In genomic region chr1:183472488-183473285, GRCh38 we compare ENCODE assay signal across 8 cellular contexts. TPM values are rescaled to one million over a fixed set of nuclear protein-coding genes. Genes with fewer than 3 reads are reported as not detected.
DNase-seq lines count a peak whose midpoint lies in the region; ATAC-seq, FAIRE-seq and TF ChIP-seq lines count a peak whose summit lies in the region.

Gene SMG7 (plus strand): TSS chr1:183472499. CDS start chr1:183472621, 122 bp downstream.

- BruUV-seq in HCT116 (replicated peaks; lab: Mats Ljungman, UMichigan) (no TSS peak), endothelial cell of umbilical vein (replicated peaks; lab: Mats Ljungman, UMichigan) (no TSS peak)

- H3K27ac ChIP-seq in HCT116 (ENCODE audit: low read depth, low read length) = peak within 1 kb of the TSS; percentile 93
- peak within 1 kb of the TSS; percentile 90 for H3K27ac ChIP-seq in endothelial cell of umbilical vein (ENCODE audit: insufficient read depth, low read depth, low read length)

- intact Hi-C loops in HCT116 (cut with micrococcal nuclease) = loop anchor here (5.0 kb wide), 2 partner anchors 165 to 510 kb away; partner anchors contain the start of gene ARPC5
- intact Hi-C loops in endothelial cell of umbilical vein (cut with micrococcal nuclease) = loop anchor here (1.0 to 5.0 kb wide), 5 partner anchors 43 to 580 kb away; partner anchors contain the start of genes LAMC1 and TSEN15

- CTCF ChIA-PET in HCT116 (lab: Charles Lee) = no interaction called here
- CTCF ChIA-PET in endothelial cell of umbilical vein (lab: Charles Lee) = interaction anchor here (1.0 to 1.4 kb wide), 5 partner anchors 10 to 510 kb away, joined by 3 to 4 read pairs (median 4); no protein-coding TSS in a partner anchor

- H3K9me1 ChIP-seq in endothelial cell of umbilical vein (replicated peaks; ENCODE audit: control insufficient read depth, extremely low read depth, insufficient read depth, low read length) = no peaks in the 10 kb centered on the region

- POLR2A ChIA-PET in HCT116 (lab: Charles Lee) = interaction anchor here (0.6 kb wide), 1 partner anchor 37 kb away, joined by 4 read pairs; no protein-coding TSS in a partner anchor
- POLR2A ChIA-PET in endothelial cell of umbilical vein (lab: Charles Lee) = interaction anchor here (0.6 to 0.7 kb wide), 3 partner anchors 106 to 209 kb away, joined by 3 to 6 read pairs (median 3); no protein-coding TSS in a partner anchor

- FAIRE-seq in GM12891 (lab: Jason Lieb, UNC) = peak; percentile 45
- no peak for FAIRE-seq in endothelial cell of umbilical vein (lab: Jason Lieb, UNC)

- H3K36me3 ChIP-seq in HCT116 (ENCODE audit: control insufficient read depth in 1 of 2, insufficient read depth in 2 of 2, low read length in 2 of 2) (no peaks in the 10 kb centered on the region), endothelial cell of umbilical vein (ENCODE audit: control insufficient read depth in 2 of 2, extremely low read depth in 1 of 2, insufficient read depth in 2 of 2, low read length in 2 of 2) (peaks cover 0 to 3% of the 10 kb centered on the region in 2 experiments)

- no peaks in the 10 kb centered on the region for H3K4me1 Mint-ChIP-seq in stimulated activated memory B cell treated with anti-CD40 and anti-IgM and Interleukin-4, amounts not matched to agents 10 μg/mL and 1 μg/mL and 100 μg/mL, for 72 hours

- H3K9me3 ChIP-seq in HCT116 (ENCODE audit: control insufficient read depth in 1 of 2, insufficient read depth in 1 of 2, low read depth in 1 of 2, low read length in 2 of 2) (no peaks in the 10 kb centered on the region), endothelial cell of umbilical vein (replicated peaks; ENCODE audit: control insufficient read depth, insufficient read depth, low read length) (no peaks in the 10 kb centered on the region)

- peak within 1 kb of the TSS; percentile 84 for H3K4me2 ChIP-seq in HCT116 (ENCODE audit: low read length)
- H3K4me2 ChIP-seq in endothelial cell of umbilical vein (ENCODE audit: insufficient read depth, low read length) = peak within 1 kb of the TSS; percentile 100

- no peaks in the 10 kb centered on the region for H3K27me3 Mint-ChIP-seq in stimulated activated memory B cell treated with anti-CD40 and anti-IgM and Interleukin-4, amounts not matched to agents 10 μg/mL and 1 μg/mL and 100 μg/mL, for 72 hours

- RAD21 ChIA-PET in HCT116 (lab: Charles Lee; ENCODE audit: low non-redundant PET in 1 of 2, low total read pairs in 2 of 2, uncharacterized antibody in 2 of 2, unreplicated experiment in 2 of 2) = interaction anchor here in 1 of 2 experiments (0.6 kb wide), 1 partner anchor 22 kb away, joined by 4 read pairs; no protein-coding TSS in a partner anchor

- dilution Hi-C loops in endothelial cell of umbilical vein (cut with MboI; ENCODE audit: extremely low pct_ligation_motif_present, low sequenced_read_pairs) = no loop called here

- peak; percentile 13 for DNase-seq in GM12891 (ENCODE audit: insufficient read length, low spot score)
- no peak for DNase-seq in HCT116 (ENCODE audit: low read depth, low spot score)
- DNase-seq in NCI-H1105 (lab: John Stamatoyannopoulos, UW) = peak; percentile 22
- peak; percentile 4 for DNase-seq in activated CD8-positive, alpha-beta memory T cell treated with anti-CD3 and anti-CD28 coated beads, Interleukin-2, amount 50 U/mL, for 24 hours (ENCODE audit: extremely low read depth)
- DNase-seq in endothelial cell of umbilical vein (ENCODE audit: low read depth, low spot score) = no peak
- peak; percentile 34 for DNase-seq in myocyte (ENCODE audit: low read depth)
- DNase-seq in NCI-H446 treated with DMSO at 0.1 percent for 48 hours (lab: John Stamatoyannopoulos, UW) = no peak

- no peaks in the 10 kb centered on the region for H3K9me3 Mint-ChIP-seq in stimulated activated memory B cell treated with anti-CD40 and anti-IgM and Interleukin-4, amounts not matched to agents 10 μg/mL and 1 μg/mL and 100 μg/mL, for 72 hours

- H2AFZ ChIP-seq in HCT116 (ENCODE audit: low read depth, low read length, poor library complexity, severe bottlenecking) (no peak within 1 kb of the TSS), endothelial cell of umbilical vein (ENCODE audit: low read depth, low read length) (peak within 1 kb of the TSS; percentile 91)

- H3K9me2 ChIP-seq in HCT116 (ENCODE audit: insufficient read depth) = no peaks in the 10 kb centered on the region

- H3K4me3 ChIP-seq in HCT116 (replicated peaks in 1 of 2; ENCODE audit: low read depth in 1 of 2, low read length in 2 of 2) = peak within 1 kb of the TSS; percentile 91 to 95
- H3K4me3 ChIP-seq in endothelial cell of umbilical vein (replicated peaks in 1 of 3; ENCODE audit: insufficient read depth in 1 of 3, low read depth in 1 of 3, low read length in 3 of 3) = peak within 1 kb of the TSS; percentile 62 to 91 (median 89)

- peak within 1 kb of the TSS; percentile 92 for H3K4me3 Mint-ChIP-seq in stimulated activated memory B cell treated with anti-CD40 and anti-IgM and Interleukin-4, amounts not matched to agents 10 μg/mL and 1 μg/mL and 100 μg/mL, for 72 hours

- peaks cover 54% of the 10 kb centered on the region for H3K79me2 ChIP-seq in HCT116 (ENCODE audit: insufficient read depth, low read length)
- peaks cover 50% of the 10 kb centered on the region for H3K79me2 ChIP-seq in endothelial cell of umbilical vein (ENCODE audit: control insufficient read depth, insufficient read depth, low read length)

- TF ChIP-seq CTCF in HCT116 (IDR thresholded peaks at IDR 0.05 in 2 of 3, conservative IDR thresholded peaks at IDR 0.05 in 1 of 3; ENCODE audit: borderline replicate concordance in 1 of 3, insufficient read depth in 1 of 3, low read depth in 2 of 3, low read length in 2 of 3) (no peak), endothelial cell of umbilical vein (IDR thresholded peaks at IDR 0.05; ENCODE audit: extremely low read depth in 1 of 2, insufficient read depth in 1 of 2, low read depth in 1 of 2, low read length in 2 of 2) (no peak)

- peak within 1 kb of the TSS; percentile 97 for H3K9ac ChIP-seq in HCT116 (ENCODE audit: low read length)
- peak within 1 kb of the TSS; percentile 92 for H3K9ac ChIP-seq in endothelial cell of umbilical vein (replicated peaks; ENCODE audit: extremely low read depth, insufficient read depth, low read length)

- ATAC-seq in HCT116 = peak; percentile 12
- ATAC-seq in stimulated activated memory B cell treated with anti-CD40 and anti-IgM and Interleukin-4, amounts not matched to agents 10 μg/mL and 1 μg/mL and 100 μg/mL, for 72 hours = peak; percentile 28

- peaks cover 10% of the 10 kb centered on the region for H3K36me3 Mint-ChIP-seq in stimulated activated memory B cell treated with anti-CD40 and anti-IgM and Interleukin-4, amounts not matched to agents 10 μg/mL and 1 μg/mL and 100 μg/mL, for 72 hours

- TF ChIP-seq POLR2A in GM12891 (IDR thresholded peaks at IDR 0.05; ENCODE audit: low read depth, low read length) = peak; percentile 20; the same call in 1 of the 2 replicates
- TF ChIP-seq POLR2A in HCT116 (IDR thresholded peaks at IDR 0.05; ENCODE audit: borderline replicate concordance, extremely low read depth, insufficient read depth, insufficient read length) = peak; percentile 51
- TF ChIP-seq POLR2A in endothelial cell of umbilical vein (IDR thresholded peaks at IDR 0.05; ENCODE audit: low read depth, low read length) = peak; percentile 13

- H3K27me3 ChIP-seq in HCT116 (ENCODE audit: insufficient read depth, low read length) = no peaks in the 10 kb centered on the region
- H3K27me3 ChIP-seq in endothelial cell of umbilical vein (ENCODE audit: control insufficient read depth in 2 of 2, insufficient read depth in 2 of 2, low read length in 2 of 2) = no peaks in the 10 kb centered on the region

- peak within 1 kb of the TSS; percentile 95 for H3K27ac Mint-ChIP-seq in stimulated activated memory B cell treated with anti-CD40 and anti-IgM and Interleukin-4, amounts not matched to agents 10 μg/mL and 1 μg/mL and 100 μg/mL, for 72 hours

- peaks cover 5 to 34% of the 10 kb centered on the region in 2 experiments; a peak in 3 of 4 replicates for H3K4me1 ChIP-seq in HCT116 (ENCODE audit: control insufficient read depth in 1 of 2, insufficient read depth in 2 of 2, low read length in 2 of 2)
- peaks cover 19% of the 10 kb centered on the region for H3K4me1 ChIP-seq in endothelial cell of umbilical vein (ENCODE audit: control insufficient read depth, extremely low read depth, insufficient read depth, low read length)

- no peak for TF ChIP-seq RAD21 in HCT116 (IDR thresholded peaks at IDR 0.05; ENCODE audit: low read depth)

- H4K20me1 ChIP-seq in HCT116 (ENCODE audit: insufficient read depth) (no peaks in the 10 kb centered on the region), endothelial cell of umbilical vein (replicated peaks; ENCODE audit: control insufficient read depth, extremely low read depth, insufficient read depth, low read length) (no peaks in the 10 kb centered on the region)

TF ChIP-seq in GM12891, 5 proteins besides CTCF, POLR2A, EP300 and RAD21 (continues in another document):
- TF ChIP-seq SPI1 (IDR thresholded peaks at IDR 0.05; ENCODE audit: low read depth, low read length) = peak; percentile 48; the same call in 1 of the 2 replicates
- TF ChIP-seq POLR2AphosphoS5 (IDR thresholded peaks at IDR 0.05; ENCODE audit: low read depth, low read length) = no peak; the same call in 1 of the 2 replicates
- no peak for TF ChIP-seq PAX5 (IDR thresholded peaks at IDR 0.05; ENCODE audit: insufficient read depth, low read length, severe bottlenecking)

TF ChIP-seq in HCT116, 20 proteins besides CTCF, POLR2A, EP300 and RAD21 (continues in another document):
- TF ChIP-seq ATF3 (IDR thresholded peaks at IDR 0.05) = no peak

TF ChIP-seq in endothelial cell of umbilical vein, 7 proteins besides CTCF, POLR2A, EP300 and RAD21:
- TF ChIP-seq MAX (IDR thresholded peaks at IDR 0.05; ENCODE audit: insufficient read depth, insufficient read length) (no peak), POLR2AphosphoS5 (IDR thresholded peaks at IDR 0.05; ENCODE audit: insufficient read depth, low read depth, low read length) (peak; percentile 49)

RNA-seq across cellular contexts. Expression of gene SMG7, which starts in this region (rescaled TPM):
- 23.3 TPM for polyA plus RNA-seq in GM12891 (2012; ENCODE audit: low read depth, missing spikeins)
- 54.1 TPM for total RNA-seq in HCT116 (2021; ENCODE audit: unreplicated experiment)
- 18.1 and 21.8 TPM in 2 replicates for polyA plus RNA-seq in HCT116 (2012)
- total RNA-seq in endothelial cell of umbilical vein = 42.1 and 47.1 TPM in 2 replicates
- 23.8 and 25.4 TPM in 2 replicates for polyA plus RNA-seq in endothelial cell of umbilical vein
- 21.8 and 23.9 TPM in 2 replicates for polyA plus RNA-seq in endothelial cell of umbilical vein (2011; cell fraction: cytosol; rRNA removed)
- 43.9 and 51.4 TPM in 2 replicates for polyA plus RNA-seq in endothelial cell of umbilical vein (2011; cell fraction: nucleus; rRNA removed)
- 24.8 and 34.0 TPM in 2 replicates for polyA plus RNA-seq in endothelial cell of umbilical vein (2012)
- polyA minus RNA-seq in endothelial cell of umbilical vein = 53.4 and 67.9 TPM in 2 replicates
- polyA minus RNA-seq in endothelial cell of umbilical vein (2011; cell fraction: cytosol; rRNA and poly(A)+ RNA removed) = 42.9 TPM
- polyA minus RNA-seq in endothelial cell of umbilical vein (2011; cell fraction: nucleus; rRNA and poly(A)+ RNA removed) = 45.4 and 62.1 TPM in 2 replicates
- total RNA-seq in myocyte = 20.0 and 24.0 TPM in 2 replicates
- polyA plus RNA-seq in myocyte (2012) = 23.4 TPM

Comparison
In these comparisons a context has a peak if more than half of its experiments do, and no peak if none do; other contexts are left out.
1. DNase-seq: peak in GM12891 (single experiment), NCI-H1105 (single experiment), activated CD8-positive, alpha-beta memory T cell treated with anti-CD3 and anti-CD28 coated beads, Interleukin-2, amount 50 U/mL, for 24 hours (single experiment) and myocyte (single experiment); none in HCT116 (single experiment), endothelial cell of umbilical vein (single experiment) and NCI-H446 treated with DMSO at 0.1 percent for 48 hours (single experiment).
2. Peak in every context shown above with its lines, with median percentiles within 50 percentile points of each other: POLR2A ChIP-seq.